In the genomic region with DNA sequence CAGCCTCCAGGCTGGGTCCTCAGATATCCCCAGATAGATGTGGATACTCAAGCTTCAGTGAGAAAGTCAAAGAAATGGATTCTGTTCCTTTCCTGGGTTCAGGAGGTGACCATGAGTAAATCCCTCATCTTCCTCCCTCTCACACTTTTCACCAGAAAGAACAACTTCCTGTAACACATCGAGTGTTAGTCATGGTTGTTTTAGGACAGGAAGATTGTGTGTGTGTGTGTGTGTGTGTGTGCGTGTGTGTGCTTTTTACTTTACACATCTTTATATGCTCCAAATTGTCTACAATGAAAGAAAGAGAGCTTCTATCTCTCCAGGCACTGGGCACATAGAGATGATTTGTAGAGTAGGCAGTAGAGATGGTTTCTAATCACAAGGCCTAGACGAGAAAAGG, we compare ENCODE assay signal across 19 cellular contexts.
"Had no signal": no experiment of that assay in that cellular context is flagged by ENCODE, and none has a peak within 500 bp of the region (broad histone marks: within the 10 kb centered on the region; RNA-seq: fewer than 3 reads in every experiment).

No MANE protein-coding gene starts in this region.

- H3K4me1 ChIP-seq: lower lobe of right lung, prostate gland, transverse colon, vagina had no signal

- H3K27me3 ChIP-seq: esophagus muscularis mucosa, transverse colon, vagina had no signal

- H3K27ac ChIP-seq: esophagus muscularis mucosa, lower lobe of right lung, prostate gland, transverse colon, vagina had no signal

- H3K36me3 ChIP-seq: esophagus muscularis mucosa, lower lobe of right lung, prostate gland, transverse colon, vagina had no signal

- ATAC-seq: lower lobe of right lung had no signal

- H3K9me3 ChIP-seq: esophagus muscularis mucosa, lower lobe of right lung, prostate gland, transverse colon, vagina had no signal

- H3K4me2 ChIP-seq: smooth muscle cell had no signal

- H3K4me3 ChIP-seq: esophagus muscularis mucosa, lower lobe of right lung, prostate gland, smooth muscle cell, transverse colon, vagina had no signal

- DNase-seq: activated CD4-positive, alpha-beta T cell treated with anti-CD3 and anti-CD28 coated beads, Interleukin-2, amount 50 U/mL, for 1 hour; activated CD8-positive, alpha-beta memory T cell treated with anti-CD3 and anti-CD28 coated beads for 24 hours; activated gamma-delta T cell treated with Interleukin-2 at 50 U/mL for 16 hours; amygdala; foreskin melanocyte; head of caudate nucleus; immature natural killer cell; left cardiac atrium; lower lobe of right lung; right cardiac atrium; stimulated activated CD4-positive, alpha-beta T cell treated with anti-CD3 and anti-CD28 coated beads, Interleukin-4, amount 100 ng/mL, for 4 hours; stimulated activated CD8-positive, alpha-beta memory T cell treated with anti-CD3 and anti-CD28 coated beads, Interleukin-4, amount 100 ng/mL, for 48 hours; stimulated activated naive CD8-positive, alpha-beta T cell treated with anti-CD3 and anti-CD28 coated beads, Interleukin-15, Interleukin-2, amounts not matched to agents 100 U/mL and 50 U/mL, for 24 hours; T1000; transverse colon had no signal
